Comparison of ENCODE assay signal across 8 cellular contexts in the genomic region with DNA sequence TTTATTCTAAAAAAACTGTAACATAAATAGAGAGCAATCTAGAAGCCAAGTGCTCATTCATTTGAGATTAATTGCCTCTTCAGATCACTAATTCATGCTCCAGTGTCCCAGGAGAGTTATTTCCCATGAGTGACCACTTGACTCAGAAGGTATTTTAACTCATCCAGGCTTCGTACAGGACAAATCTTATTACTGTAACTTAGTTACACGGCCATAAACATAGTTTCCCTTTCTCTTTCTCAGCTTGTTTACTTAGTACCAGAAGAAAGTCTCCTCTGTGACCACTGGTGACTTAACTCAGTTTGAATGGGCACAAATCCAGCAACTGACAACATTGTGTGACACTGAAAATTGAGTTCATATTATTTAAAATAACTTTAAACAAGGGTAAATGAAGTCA. TPM values are rescaled to one million over a fixed set of nuclear protein-coding genes. Genes with fewer than 3 reads are reported as not detected.
DNase-seq lines count a peak whose midpoint lies in the region; ATAC-seq and TF ChIP-seq lines count a peak whose summit lies in the region.

No MANE protein-coding gene starts in this region.

- no peak overlapping the region for H3K4me3 Mint-ChIP-seq in activated CD8-positive, alpha-beta T cell treated with anti-CD3 and anti-CD28 coated beads for 36 hours

- H3K36me3 Mint-ChIP-seq in activated CD8-positive, alpha-beta T cell treated with anti-CD3 and anti-CD28 coated beads for 36 hours (ENCODE audit: low read depth) = peaks cover 4% of the 10 kb centered on the region

- peaks cover 13 to 15% of the 10 kb centered on the region in 2 experiments for H3K36me3 ChIP-seq in SK-N-SH (replicated peaks in 1 of 2; ENCODE audit: control insufficient read depth in 1 of 2, insufficient read depth in 2 of 2, low read length in 1 of 2)

- POLR2A ChIA-PET in SK-N-SH (lab: Yijun Ruan, JAX) = no interaction called here
- POLR2A ChIA-PET in activated CD8-positive, alpha-beta T cell treated with anti-CD3 and anti-CD28 coated beads for 36 hours (lab: Charles Lee) = no interaction called here

- no peak for TF ChIP-seq CTCF in SK-N-SH (IDR thresholded peaks at IDR 0.05)
- TF ChIP-seq CTCF in activated CD8-positive, alpha-beta T cell treated with anti-CD3 and anti-CD28 coated beads for 36 hours (IDR thresholded peaks at IDR 0.05) = no peak

- H3K9me3 Mint-ChIP-seq in activated CD8-positive, alpha-beta T cell treated with anti-CD3 and anti-CD28 coated beads for 36 hours = no peaks in the 10 kb centered on the region

- H4K20me1 ChIP-seq in SK-N-SH (ENCODE audit: insufficient read depth) = no peaks in the 10 kb centered on the region

- no peaks in the 10 kb centered on the region for H3K79me2 ChIP-seq in SK-N-SH (ENCODE audit: insufficient read depth)

- 3% methylated on average over 2 of the region's 2 CpGs for WGBS in SK-N-SH (ENCODE audit: low lambda C conversion rate)

- peak overlapping the region; percentile 38; the same call in 1 of the 2 replicates for H3K4me2 ChIP-seq in SK-N-SH

- H3K27me3 ChIP-seq in SK-N-SH (ENCODE audit: insufficient read depth) = no peaks in the 10 kb centered on the region

- H3K27ac ChIP-seq in SK-N-SH (ENCODE audit: low read depth in 2 of 2, low read length in 1 of 2) = peak overlapping the region in 1 of 2 experiments; percentile 67; a peak in 2 of 4 replicates

- ATAC-seq in GM19452 (IDR thresholded peaks at IDR 0.05; ENCODE audit: unreplicated experiment) = peak; percentile 77
- ATAC-seq in HG03280 (IDR thresholded peaks at IDR 0.05; ENCODE audit: unreplicated experiment) = peak; percentile 92
- peak; percentile 49 for ATAC-seq in sciatic nerve
- ATAC-seq in activated CD8-positive, alpha-beta T cell treated with anti-CD3 and anti-CD28 coated beads for 36 hours = no peak

- no peak overlapping the region for H3K27ac Mint-ChIP-seq in activated CD8-positive, alpha-beta T cell treated with anti-CD3 and anti-CD28 coated beads for 36 hours

- DNase-seq in SK-N-SH = peak; percentile 3
- no peak for DNase-seq in sciatic nerve (ENCODE audit: low spot score)
- no peak for DNase-seq in NCI-H446 (lab: John Stamatoyannopoulos, UW)
- no peak for DNase-seq in SKM-1 (lab: John Stamatoyannopoulos, UW; ENCODE audit: unreplicated experiment)
- DNase-seq in activated CD8-positive, alpha-beta T cell treated with anti-CD3 and anti-CD28 coated beads for 36 hours = no peak
- no peak for DNase-seq in stimulated activated CD4-positive, alpha-beta T cell treated with anti-CD3 and anti-CD28 coated beads, Interleukin-2, amount 100 ng/mL, for 48 hours

- H3K9me3 ChIP-seq in SK-N-SH = no peaks in the 10 kb centered on the region

- CTCF ChIA-PET in SK-N-SH (lab: Yijun Ruan, JAX) = interaction anchor here (0.7 to 5.1 kb wide), 7 partner anchors 17 to 545 kb away, joined by 3 to 110 read pairs (median 9); a partner anchor contains a TSS
- CTCF ChIA-PET in activated CD8-positive, alpha-beta T cell treated with anti-CD3 and anti-CD28 coated beads for 36 hours (lab: Charles Lee) = interaction anchor here (1.5 to 5.1 kb wide), 3 partner anchors 10 to 547 kb away, joined by 6 to 66 read pairs (median 14); no protein-coding TSS in a partner anchor

- H2AFZ ChIP-seq in SK-N-SH (ENCODE audit: low read depth) = no peak overlapping the region

- no peak for TF ChIP-seq EP300 in SK-N-SH (IDR thresholded peaks at IDR 0.05; ENCODE audit: borderline replicate concordance in 1 of 2, low read depth in 1 of 2, low read length in 1 of 2)

- intact Hi-C loops in sciatic nerve (cut with DNase I) = loop anchor here (5.0 kb wide), 1 partner anchor 545 kb away; no protein-coding TSS in a partner anchor
- intact Hi-C loops in activated CD8-positive, alpha-beta T cell treated with anti-CD3 and anti-CD28 coated beads for 36 hours (cut with micrococcal nuclease) = no loop called here

- peak overlapping the region; percentile 10; the same call in 1 of the 2 replicates for H3K9ac ChIP-seq in SK-N-SH

- no peaks in the 10 kb centered on the region for H3K9me2 ChIP-seq in SK-N-SH

- TF ChIP-seq RAD21 in SK-N-SH (IDR thresholded peaks at IDR 0.05; ENCODE audit: low read length) = no peak

- no peaks in the 10 kb centered on the region for H3K4me1 Mint-ChIP-seq in activated CD8-positive, alpha-beta T cell treated with anti-CD3 and anti-CD28 coated beads for 36 hours (ENCODE audit: low read depth)

- H3F3A ChIP-seq in SK-N-SH (replicated peaks; ENCODE audit: insufficient read depth) = peaks cover 34% of the 10 kb centered on the region

- peaks cover 4% of the 10 kb centered on the region for H3K27me3 Mint-ChIP-seq in activated CD8-positive, alpha-beta T cell treated with anti-CD3 and anti-CD28 coated beads for 36 hours

- peak overlapping the region; percentile 9 to 12; a peak in 1 of 4 replicates for H3K4me3 ChIP-seq in SK-N-SH (ENCODE audit: low read depth in 2 of 2, low read length in 1 of 2)

- H3K4me1 ChIP-seq in SK-N-SH (ENCODE audit: control insufficient read depth in 1 of 2, insufficient read depth in 2 of 2, low read depth in 1 of 2, low read length in 1 of 2) = no peaks in the 10 kb centered on the region; a peak in 1 of 4 replicates

TF ChIP-seq in SK-N-SH, 30 proteins besides CTCF, POLR2A, EP300 and RAD21 (continues in another document):
- no peak for TF ChIP-seq ELF1 (IDR thresholded peaks at IDR 0.05)
- TF ChIP-seq, protein P1, sequence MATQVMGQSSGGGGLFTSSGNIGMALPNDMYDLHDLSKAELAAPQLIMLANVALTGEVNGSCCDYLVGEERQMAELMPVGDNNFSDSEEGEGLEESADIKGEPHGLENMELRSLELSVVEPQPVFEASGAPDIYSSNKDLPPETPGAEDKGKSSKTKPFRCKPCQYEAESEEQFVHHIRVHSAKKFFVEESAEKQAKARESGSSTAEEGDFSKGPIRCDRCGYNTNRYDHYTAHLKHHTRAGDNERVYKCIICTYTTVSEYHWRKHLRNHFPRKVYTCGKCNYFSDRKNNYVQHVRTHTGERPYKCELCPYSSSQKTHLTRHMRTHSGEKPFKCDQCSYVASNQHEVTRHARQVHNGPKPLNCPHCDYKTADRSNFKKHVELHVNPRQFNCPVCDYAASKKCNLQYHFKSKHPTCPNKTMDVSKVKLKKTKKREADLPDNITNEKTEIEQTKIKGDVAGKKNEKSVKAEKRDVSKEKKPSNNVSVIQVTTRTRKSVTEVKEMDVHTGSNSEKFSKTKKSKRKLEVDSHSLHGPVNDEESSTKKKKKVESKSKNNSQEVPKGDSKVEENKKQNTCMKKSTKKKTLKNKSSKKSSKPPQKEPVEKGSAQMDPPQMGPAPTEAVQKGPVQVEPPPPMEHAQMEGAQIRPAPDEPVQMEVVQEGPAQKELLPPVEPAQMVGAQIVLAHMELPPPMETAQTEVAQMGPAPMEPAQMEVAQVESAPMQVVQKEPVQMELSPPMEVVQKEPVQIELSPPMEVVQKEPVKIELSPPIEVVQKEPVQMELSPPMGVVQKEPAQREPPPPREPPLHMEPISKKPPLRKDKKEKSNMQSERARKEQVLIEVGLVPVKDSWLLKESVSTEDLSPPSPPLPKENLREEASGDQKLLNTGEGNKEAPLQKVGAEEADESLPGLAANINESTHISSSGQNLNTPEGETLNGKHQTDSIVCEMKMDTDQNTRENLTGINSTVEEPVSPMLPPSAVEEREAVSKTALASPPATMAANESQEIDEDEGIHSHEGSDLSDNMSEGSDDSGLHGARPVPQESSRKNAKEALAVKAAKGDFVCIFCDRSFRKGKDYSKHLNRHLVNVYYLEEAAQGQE (IDR thresholded peaks at IDR 0.05; ENCODE audit: low read depth, low read length) = no peak
- TF ChIP-seq FOXJ3 (CRISPR knock-in tag; IDR thresholded peaks at IDR 0.05) = no peak
- TF ChIP-seq RCOR1 (IDR thresholded peaks at IDR 0.05; ENCODE audit: low read length) = no peak
- TF ChIP-seq MXI1 (IDR thresholded peaks at IDR 0.05; ENCODE audit: low read depth, low read length) = no peak
- TF ChIP-seq GABPA (IDR thresholded peaks at IDR 0.05; ENCODE audit: low read depth) = no peak
- TF ChIP-seq SIN3A (IDR thresholded peaks at IDR 0.05; ENCODE audit: borderline replicate concordance, low read depth, low read length) = no peak
- no peak for TF ChIP-seq FOXM1 (IDR thresholded peaks at IDR 0.05; ENCODE audit: low read depth)
- TF ChIP-seq TAF1 (IDR thresholded peaks at IDR 0.05; ENCODE audit: borderline replicate concordance, low read depth, low read length) = no peak
- TF ChIP-seq, protein P2, sequence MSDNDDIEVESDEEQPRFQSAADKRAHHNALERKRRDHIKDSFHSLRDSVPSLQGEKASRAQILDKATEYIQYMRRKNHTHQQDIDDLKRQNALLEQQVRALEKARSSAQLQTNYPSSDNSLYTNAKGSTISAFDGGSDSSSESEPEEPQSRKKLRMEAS (IDR thresholded peaks at IDR 0.05; ENCODE audit: low read depth) = no peak
- TF ChIP-seq NRF1 (IDR thresholded peaks at IDR 0.05; ENCODE audit: low read depth, low read length) = no peak
- no peak for TF ChIP-seq GATA2 (CRISPR knock-in tag; IDR thresholded peaks at IDR 0.05)
- TF ChIP-seq YY1 (IDR thresholded peaks at IDR 0.05; ENCODE audit: low read depth) = no peak
- no peak for TF ChIP-seq SMC3 (IDR thresholded peaks at IDR 0.05; ENCODE audit: low read depth, low read length)
- TF ChIP-seq, protein P3, sequence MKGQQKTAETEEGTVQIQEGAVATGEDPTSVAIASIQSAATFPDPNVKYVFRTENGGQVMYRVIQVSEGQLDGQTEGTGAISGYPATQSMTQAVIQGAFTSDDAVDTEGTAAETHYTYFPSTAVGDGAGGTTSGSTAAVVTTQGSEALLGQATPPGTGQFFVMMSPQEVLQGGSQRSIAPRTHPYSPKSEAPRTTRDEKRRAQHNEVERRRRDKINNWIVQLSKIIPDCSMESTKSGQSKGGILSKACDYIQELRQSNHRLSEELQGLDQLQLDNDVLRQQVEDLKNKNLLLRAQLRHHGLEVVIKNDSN (IDR thresholded peaks at IDR 0.05; ENCODE audit: borderline replicate concordance, low read depth) = no peak
- TF ChIP-seq POLR2AphosphoS5 (IDR thresholded peaks at IDR 0.05; ENCODE audit: low read depth, low read length) = no peak
- TF ChIP-seq, protein P4, sequence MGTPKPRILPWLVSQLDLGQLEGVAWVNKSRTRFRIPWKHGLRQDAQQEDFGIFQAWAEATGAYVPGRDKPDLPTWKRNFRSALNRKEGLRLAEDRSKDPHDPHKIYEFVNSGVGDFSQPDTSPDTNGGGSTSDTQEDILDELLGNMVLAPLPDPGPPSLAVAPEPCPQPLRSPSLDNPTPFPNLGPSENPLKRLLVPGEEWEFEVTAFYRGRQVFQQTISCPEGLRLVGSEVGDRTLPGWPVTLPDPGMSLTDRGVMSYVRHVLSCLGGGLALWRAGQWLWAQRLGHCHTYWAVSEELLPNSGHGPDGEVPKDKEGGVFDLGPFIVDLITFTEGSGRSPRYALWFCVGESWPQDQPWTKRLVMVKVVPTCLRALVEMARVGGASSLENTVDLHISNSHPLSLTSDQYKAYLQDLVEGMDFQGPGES (IDR thresholded peaks at IDR 0.05; ENCODE audit: low read depth, low read length) = no peak

RNA-seq across cellular contexts. Expression of a gene that starts 25.3 kb away (rescaled TPM):
- polyA plus RNA-seq in SK-N-SH (2012; rRNA removed) = 40.4 and 45.1 TPM in 2 replicates
- 61.8 and 81.5 TPM in 2 replicates for polyA plus RNA-seq in SK-N-SH (2012; cell fraction: cytosol; rRNA removed)
- 11.3 and 27.8 TPM in 2 replicates for polyA plus RNA-seq in SK-N-SH (2012; cell fraction: nucleus; rRNA removed)
- 53.5 TPM for total RNA-seq in sciatic nerve
- total RNA-seq in activated CD8-positive, alpha-beta T cell treated with anti-CD3 and anti-CD28 coated beads for 36 hours = 100 to 1,000 TPM; 130 to 132 TPM
